In the genomic region with DNA sequence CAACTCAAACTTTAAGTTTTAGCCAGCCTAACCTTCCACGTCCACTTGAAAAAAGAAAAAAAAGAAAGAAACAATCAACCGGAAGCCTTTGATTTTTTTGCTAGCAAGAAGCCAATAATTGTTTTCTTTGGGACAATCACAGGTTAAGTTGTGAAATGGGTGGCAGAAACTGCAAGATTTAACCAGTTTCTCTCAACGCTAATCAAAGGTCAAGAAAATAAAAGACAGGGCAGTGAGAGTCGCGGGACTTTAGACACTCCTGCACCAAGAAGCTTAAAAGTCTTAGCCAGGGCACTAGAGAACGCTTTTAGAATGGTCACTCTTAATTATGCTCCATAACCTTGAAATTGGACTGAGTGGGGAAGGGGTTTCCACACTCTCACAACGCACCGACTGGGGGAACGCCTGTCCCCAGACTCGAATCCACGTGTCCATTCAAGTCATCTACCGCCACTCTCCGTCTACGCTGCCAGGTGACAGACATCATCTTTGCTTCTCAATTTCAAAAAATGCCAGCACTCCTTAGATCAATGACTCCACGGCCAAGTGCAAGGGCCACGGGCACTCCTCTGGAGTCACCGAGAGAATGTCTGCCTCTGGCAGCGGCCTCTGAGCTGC, we compare ENCODE assay signal across 8 cellular contexts. TPM values are rescaled to one million over a fixed set of nuclear protein-coding genes. Genes with fewer than 3 reads are reported as not detected.
A peak's percentile ranks its signal among the peaks of the same experiment; 100 is the strongest.
DNase-seq lines count a peak whose midpoint lies in the region; ATAC-seq and TF ChIP-seq lines count a peak whose summit lies in the region.

No MANE protein-coding gene starts in this region.

- no peak for TF ChIP-seq CTCF in DND-41 (IDR thresholded peaks at IDR 0.05; ENCODE audit: borderline replicate concordance, extremely low read depth, low read length, poor library complexity, severe bottlenecking)
- TF ChIP-seq CTCF in kidney epithelial cell (IDR thresholded peaks at IDR 0.05; ENCODE audit: insufficient read depth, low read length, poor library complexity, severe bottlenecking): no peak

- H3K27me3 Mint-ChIP-seq in activated naive CD8-positive, alpha-beta T cell treated with anti-CD3 and anti-CD28 coated beads, Interleukin-2, amount 50 U/mL, for 24 hours: peaks cover 3% of the 10 kb centered on the region

- H3K79me2 ChIP-seq in DND-41 (ENCODE audit: insufficient read depth, low read length): no peaks in the 10 kb centered on the region

- H3K4me2 ChIP-seq in DND-41 (ENCODE audit: insufficient read depth, low read length): peak overlapping the region; percentile 100

- H3K4me3 Mint-ChIP-seq in activated naive CD8-positive, alpha-beta T cell treated with anti-CD3 and anti-CD28 coated beads, Interleukin-2, amount 50 U/mL, for 24 hours: peak overlapping the region; percentile 93

- H3K27me3 ChIP-seq in DND-41 (ENCODE audit: insufficient read depth, low read length, poor library complexity): peaks cover 65% of the 10 kb centered on the region
- H3K27me3 ChIP-seq in kidney epithelial cell (ENCODE audit: control insufficient read depth, insufficient read depth, low read length): no peaks in the 10 kb centered on the region

- peak overlapping the region; percentile 54; the same call in 1 of the 2 replicates for H3K9ac ChIP-seq in DND-41 (ENCODE audit: low read depth, low read length)

- peak overlapping the region; percentile 77 for H3K27ac Mint-ChIP-seq in activated naive CD8-positive, alpha-beta T cell treated with anti-CD3 and anti-CD28 coated beads, Interleukin-2, amount 50 U/mL, for 24 hours

- H3K9me3 Mint-ChIP-seq in activated naive CD8-positive, alpha-beta T cell treated with anti-CD3 and anti-CD28 coated beads, Interleukin-2, amount 50 U/mL, for 24 hours: no peaks in the 10 kb centered on the region

- H3K4me1 ChIP-seq in DND-41 (ENCODE audit: insufficient read depth, low read length): peaks cover 24% of the 10 kb centered on the region

- no peaks in the 10 kb centered on the region for H3K36me3 ChIP-seq in DND-41 (ENCODE audit: insufficient read depth, low read length)
- H3K36me3 ChIP-seq in kidney epithelial cell (ENCODE audit: control insufficient read depth, insufficient read depth, low read length): no peaks in the 10 kb centered on the region

- H3K27ac ChIP-seq in DND-41 (ENCODE audit: low read length) (no peak overlapping the region), substantia nigra (ENCODE audit: low read depth, low read length, poor library complexity, severe bottlenecking) (peak overlapping the region; percentile 69)

- H3K4me1 Mint-ChIP-seq in activated naive CD8-positive, alpha-beta T cell treated with anti-CD3 and anti-CD28 coated beads, Interleukin-2, amount 50 U/mL, for 24 hours: peaks cover 52% of the 10 kb centered on the region

- H3K4me3 ChIP-seq in DND-41 (ENCODE audit: low read depth in 1 of 2, low read length in 2 of 2) (peak overlapping the region; percentile 19 to 71; a peak in 3 of 4 replicates), kidney epithelial cell (ENCODE audit: low read depth, low read length) (peak overlapping the region; percentile 80)

- ATAC-seq in DND-41 (ENCODE audit: insufficient read depth, low read depth): no peak
- ATAC-seq in GM21515 (IDR thresholded peaks at IDR 0.05; ENCODE audit: unreplicated experiment): peak; percentile 8
- peak; percentile 4 for ATAC-seq in activated naive CD8-positive, alpha-beta T cell treated with anti-CD3 and anti-CD28 coated beads, Interleukin-2, amount 50 U/mL, for 24 hours

- peaks cover 5% of the 10 kb centered on the region for H3K36me3 Mint-ChIP-seq in activated naive CD8-positive, alpha-beta T cell treated with anti-CD3 and anti-CD28 coated beads, Interleukin-2, amount 50 U/mL, for 24 hours (ENCODE audit: low read depth)

- DNase-seq in DND-41: no peak
- DNase-seq in Kasumi-1 (lab: John Stamatoyannopoulos, UW): peak; percentile 6 to 15
- peak; percentile 16 for DNase-seq in activated naive CD8-positive, alpha-beta T cell treated with anti-CD3 and anti-CD28 coated beads, Interleukin-2, amount 50 U/mL, for 24 hours
- no peak for DNase-seq in kidney epithelial cell (ENCODE audit: low read depth)
- DNase-seq in substantia nigra (lab: John Stamatoyannopoulos, UW): peak in 4 of 49 donors; percentile 8 to 35 (median 28)
- DNase-seq in EL: no peak
- DNase-seq in NCI-H2029 treated with DMSO at 0.1 percent for 48 hours (lab: John Stamatoyannopoulos, UW): no peak

- H4K20me1 ChIP-seq in DND-41 (ENCODE audit: insufficient read depth, low read length): peaks cover 21% of the 10 kb centered on the region

- H3K9me3 ChIP-seq in DND-41 (ENCODE audit: insufficient read depth, low read length, severe bottlenecking): no peaks in the 10 kb centered on the region

- H2AFZ ChIP-seq in DND-41 (ENCODE audit: low read depth, low read length): no peak overlapping the region

RNA-seq across cellular contexts. Expression of gene ACSL1, which starts 0.9 kb away (rescaled TPM):
- 35.0 and 42.9 TPM in 2 replicates for total RNA-seq in kidney epithelial cell

Comparison
In these comparisons a context has a peak if more than half of its experiments do, and no peak if none do; other contexts are left out.
1. DNase-seq: peak in Kasumi-1 (2 of 2) and activated naive CD8-positive, alpha-beta T cell treated with anti-CD3 and anti-CD28 coated beads, Interleukin-2, amount 50 U/mL, for 24 hours (single experiment); none in DND-41 (single experiment), kidney epithelial cell (single experiment), EL (single experiment) and NCI-H2029 treated with DMSO at 0.1 percent for 48 hours (single experiment).